1 cellular context compared by ENCODE assay signal in genomic region chr2:23574919-23575654, GRCh38.
TF ChIP-seq lines count a peak whose summit lies in the region.

No MANE protein-coding gene starts in this region.

TF ChIP-seq in H1, 55 proteins besides CTCF, POLR2A, EP300 and RAD21 (continued from another document):
- no peak for TF ChIP-seq KDM1A (IDR thresholded peaks at IDR 0.05; ENCODE audit: borderline replicate concordance, low read length)
- TF ChIP-seq KDM5A (IDR thresholded peaks at IDR 0.05; ENCODE audit: low read length): no peak
- TF ChIP-seq TEAD4 (IDR thresholded peaks at IDR 0.05; ENCODE audit: low read depth, low read length): no peak
- no peak for TF ChIP-seq HDAC2 (IDR thresholded peaks at IDR 0.05; ENCODE audit: borderline replicate concordance in 1 of 2, low read depth in 2 of 2, low read length in 2 of 2)
- no peak for TF ChIP-seq SP2 (IDR thresholded peaks at IDR 0.05; ENCODE audit: low read length)
- no peak for TF ChIP-seq TCF12 (IDR thresholded peaks at IDR 0.05; ENCODE audit: low read depth, low read length)
- no peak for TF ChIP-seq BCL11A (IDR thresholded peaks at IDR 0.05; ENCODE audit: low read depth in 2 of 2, low read length in 2 of 2)
- TF ChIP-seq EZH2 (IDR thresholded peaks at IDR 0.05; ENCODE audit: low read depth, low read length, severe bottlenecking): no peak
- no peak for TF ChIP-seq ZNF274 (IDR thresholded peaks at IDR 0.05; ENCODE audit: borderline replicate concordance, extremely low read depth, low read length)
- no peak for TF ChIP-seq RNF2 (IDR thresholded peaks at IDR 0.05; ENCODE audit: borderline replicate concordance, low read depth, low read length, missing control alignments, poor library complexity, severe bottlenecking)
